ENCODE assay signal across 8 cellular contexts in the genomic region with DNA sequence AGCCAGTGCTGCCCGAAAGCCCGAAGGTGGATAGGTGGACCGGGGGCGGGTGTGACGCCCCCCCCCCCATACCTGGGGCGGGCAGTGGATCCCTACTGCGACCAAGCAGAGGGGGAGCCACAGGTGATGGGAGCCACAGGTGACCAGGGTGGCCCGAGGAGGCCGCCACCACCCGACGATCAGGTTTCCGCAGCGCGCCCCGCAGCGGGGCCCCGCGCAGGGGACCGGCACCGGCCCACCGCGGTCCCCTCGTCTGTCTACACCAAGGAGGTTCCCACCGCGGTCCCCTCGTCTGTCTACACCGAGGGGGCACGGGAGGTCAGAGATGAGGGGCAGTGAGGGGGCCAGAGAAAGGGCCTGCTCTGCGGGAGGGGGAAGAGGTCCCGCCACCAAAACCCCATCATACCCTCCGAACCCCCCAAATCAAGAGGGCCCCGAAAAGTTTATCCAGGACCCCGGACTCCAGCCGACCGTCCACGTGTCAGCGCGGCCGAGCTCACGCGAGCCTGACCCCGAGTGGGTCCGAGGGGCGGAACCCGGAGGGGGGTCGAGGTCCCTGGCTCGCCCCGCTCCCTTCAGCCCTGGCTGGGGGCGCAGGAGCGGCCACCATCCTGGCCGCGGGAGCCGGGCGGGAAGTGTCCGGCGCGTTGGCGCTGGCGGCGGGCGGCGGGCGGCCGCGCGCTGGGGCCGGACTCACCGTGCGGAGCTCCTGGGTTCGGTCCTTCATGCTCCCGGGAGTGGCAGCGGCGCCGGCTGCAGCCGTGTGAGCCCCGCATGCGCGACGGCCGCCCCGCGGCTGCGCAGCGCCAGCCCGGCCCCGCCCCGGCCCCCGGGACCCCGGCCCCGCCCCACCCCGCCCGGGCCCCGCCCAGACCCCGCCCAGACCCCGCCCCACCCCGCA. TPM values are rescaled to one million over a fixed set of nuclear protein-coding genes. Genes with fewer than 3 reads are reported as not detected.
DNase-seq lines count a peak whose midpoint lies in the region; ATAC-seq, FAIRE-seq and TF ChIP-seq lines count a peak whose summit lies in the region.

Gene STX1A, minus strand, starts transcription at position 765 of the 901 bp plus-strand sequence. Its CDS starts 38 bp downstream, at position 727.

- H3K9me3 ChIP-seq in neuronal stem cell (replicated peaks in 1 of 2; ENCODE audit: control insufficient read depth in 2 of 2, insufficient read depth in 1 of 2, low read depth in 1 of 2, low read length in 2 of 2): no peaks in the 10 kb centered on the region
- H3K9me3 ChIP-seq in thymus (ENCODE audit: control insufficient read depth): no peaks in the 10 kb centered on the region

- DNase-seq in AG20443 (ENCODE audit: low spot score): peak; percentile 98
- DNase-seq in RCC 7860 (ENCODE audit: low spot score): peak; percentile 42
- DNase-seq in activated gamma-delta T cell (lab: John Stamatoyannopoulos, UW): peak; percentile 56
- peak; percentile 64 for DNase-seq in fibroblast of villous mesenchyme (ENCODE audit: low read depth)
- DNase-seq in neuronal stem cell (ENCODE audit: low spot score): no peak

- H3K4me1 ChIP-seq in neuronal stem cell (ENCODE audit: control insufficient read depth in 2 of 2, insufficient read depth in 1 of 2, low read depth in 1 of 2, low read length in 2 of 2) (peaks cover 3 to 4% of the 10 kb centered on the region in 2 donors), thymus (ENCODE audit: control insufficient read depth, insufficient read depth, low read length) (peaks cover 10% of the 10 kb centered on the region)

- no peak within 1 kb of the TSS for H4K91ac ChIP-seq in neuronal stem cell (ENCODE audit: low read depth, low read length, poor library complexity)

- H3K36me3 ChIP-seq in neuronal stem cell (replicated peaks in 1 of 2; ENCODE audit: control insufficient read depth in 2 of 2, insufficient read depth in 2 of 2, low read length in 2 of 2) (no peaks in the 10 kb centered on the region), thymus (ENCODE audit: control insufficient read depth, insufficient read depth) (no peaks in the 10 kb centered on the region)

- TF ChIP-seq CTCF in fibroblast of villous mesenchyme (IDR thresholded peaks at IDR 0.05; ENCODE audit: insufficient read depth, low read depth, low read length): no peak

- peak within 1 kb of the TSS; percentile 71 for H3K14ac ChIP-seq in neuronal stem cell (ENCODE audit: low read length)

- WGBS in neuronal stem cell (ENCODE audit: extremely low coverage in 2 of 2, insufficient read length in 2 of 2, insufficient replicate concordance in 1 of 2), 2 donors: no CpG with 5 or more reads among the region's 96 CpGs
- 4% methylated on average over 83 of the region's 96 CpGs for WGBS in thymus

- H3K4me2 ChIP-seq in neuronal stem cell (ENCODE audit: insufficient read depth, low read length, poor library complexity, severe bottlenecking): peak within 1 kb of the TSS; percentile 86

- H3K79me1 ChIP-seq in neuronal stem cell (ENCODE audit: low read depth, low read length): peaks cover 10% of the 10 kb centered on the region

- FAIRE-seq in RCC 7860 (lab: Jason Lieb, UNC): no peak

- H3K27ac ChIP-seq in neuronal stem cell (replicated peaks; ENCODE audit: low read length) (no peak within 1 kb of the TSS), thymus (ENCODE audit: low read depth) (no peak within 1 kb of the TSS)

- H3K4ac ChIP-seq in neuronal stem cell (ENCODE audit: low read length): no peak within 1 kb of the TSS

- peak within 1 kb of the TSS; percentile 39 for H2BK5ac ChIP-seq in neuronal stem cell (ENCODE audit: low read length)

- H3K27me3 ChIP-seq in neuronal stem cell (ENCODE audit: control insufficient read depth in 3 of 3, insufficient read depth in 3 of 3, low read depth in 1 of 3, low read length in 3 of 3) (peaks cover 0 to 27% (median 8%) of the 10 kb centered on the region in 3 experiments), thymus (ENCODE audit: control insufficient read depth, insufficient read depth) (peaks cover 22% of the 10 kb centered on the region)

- H2BK15ac ChIP-seq in neuronal stem cell (ENCODE audit: low read length): no peak within 1 kb of the TSS

- H3K18ac ChIP-seq in neuronal stem cell (ENCODE audit: low read length): peak within 1 kb of the TSS; percentile 93

- peak within 1 kb of the TSS; percentile 99 for H2AFZ ChIP-seq in neuronal stem cell (ENCODE audit: low read length)

- H3K9ac ChIP-seq in neuronal stem cell (ENCODE audit: low read depth, low read length, poor library complexity): peak within 1 kb of the TSS; percentile 90

- no peak within 1 kb of the TSS for H4K8ac ChIP-seq in neuronal stem cell (ENCODE audit: low read depth, low read length)

- H2AK5ac ChIP-seq in neuronal stem cell (ENCODE audit: low read depth, low read length): peak within 1 kb of the TSS; percentile 90

- H3K4me3 ChIP-seq in fibroblast of villous mesenchyme (ENCODE audit: low read depth, low read length) (peak within 1 kb of the TSS; percentile 77), neuronal stem cell (ENCODE audit: low read length in 2 of 2) (peak within 1 kb of the TSS; percentile 60 to 99), thymus (ENCODE audit: low read length) (peak within 1 kb of the TSS; percentile 63)

- ATAC-seq in GM19025 (IDR thresholded peaks at IDR 0.05; ENCODE audit: low read depth, unreplicated experiment) (peak; percentile 62), HG03457 (IDR thresholded peaks at IDR 0.05; ENCODE audit: unreplicated experiment) (peak; percentile 45)

- peak within 1 kb of the TSS; percentile 73 for H2BK12ac ChIP-seq in neuronal stem cell (ENCODE audit: low read length)

- H3K23ac ChIP-seq in neuronal stem cell (ENCODE audit: low read depth, low read length, poor library complexity): peak within 1 kb of the TSS; percentile 43

- no peak within 1 kb of the TSS for H2BK120ac ChIP-seq in neuronal stem cell (ENCODE audit: low read depth, low read length)

RNA-seq across cellular contexts. Expression of gene STX1A, which starts in this region (rescaled TPM):
- 6.8 and 8.2 TPM in 2 replicates for total RNA-seq in fibroblast of villous mesenchyme
- 20.3 TPM for polyA plus RNA-seq in neuronal stem cell (2013, experiment 1 of 2)
- 17.6 TPM for polyA plus RNA-seq in neuronal stem cell (2013, experiment 2 of 2)
- polyA plus RNA-seq in thymus: 5.4 TPM
